ENCODE assay signal across 9 cellular contexts in the genomic region with DNA sequence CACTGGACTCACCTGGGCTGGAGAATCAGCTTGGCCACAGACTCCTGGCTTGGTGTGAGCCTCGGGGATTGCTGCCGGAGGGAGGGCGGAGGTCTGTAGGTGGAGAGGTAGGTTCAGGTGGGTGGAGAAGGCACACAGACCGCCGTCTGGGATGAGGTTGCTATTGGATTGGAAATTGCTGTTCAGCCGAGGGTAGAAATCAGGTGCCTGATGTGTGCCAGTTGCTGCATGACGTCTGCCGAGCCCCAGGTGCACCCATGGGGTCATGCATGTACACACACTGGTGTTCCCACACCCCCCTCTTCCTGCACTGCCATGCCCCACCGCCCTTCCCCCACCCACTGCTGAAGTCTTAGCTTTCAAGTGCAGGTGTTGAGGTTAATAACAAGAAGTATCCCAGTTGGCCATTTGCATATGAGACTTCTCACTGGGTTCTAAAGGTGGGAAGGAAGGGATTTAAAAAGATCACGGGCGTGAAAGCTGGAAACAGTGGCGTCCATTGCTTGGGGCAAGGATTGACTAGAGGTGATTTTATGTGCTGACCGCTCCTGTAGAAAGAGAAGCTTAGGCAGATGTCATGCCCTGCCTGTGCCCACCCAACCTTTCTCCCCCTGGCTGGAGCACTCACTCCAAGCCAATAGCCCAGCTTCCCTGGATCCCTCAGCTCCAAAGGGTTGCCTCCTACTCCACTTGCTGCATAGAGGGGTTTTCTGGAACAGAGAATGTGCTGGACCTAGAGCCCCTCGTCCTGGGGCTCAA.
DNase-seq lines count a peak whose midpoint lies in the region; ATAC-seq and TF ChIP-seq lines count a peak whose summit lies in the region.
"Had no signal": no experiment of that assay in that cellular context is flagged by ENCODE, and none has a peak within 500 bp of the region (broad histone marks: within the 10 kb centered on the region; RNA-seq: fewer than 3 reads in every experiment).

No MANE protein-coding gene starts in this region.

- TF ChIP-seq CTCF in smooth muscle cell (IDR thresholded peaks at IDR 0.05; ENCODE audit: borderline replicate concordance, insufficient read depth, poor library complexity, severe bottlenecking) (no peak), prostate gland (IDR thresholded peaks at IDR 0.05) (no peak)

- H3F3A ChIP-seq in smooth muscle cell (ENCODE audit: low read depth) = peaks cover 33% of the 10 kb centered on the region

- no peak overlapping the region for H2AFZ ChIP-seq in smooth muscle cell (ENCODE audit: low read depth)

- H4K20me1 ChIP-seq in smooth muscle cell (ENCODE audit: low read depth) = no peaks in the 10 kb centered on the region

- H3K4me1 ChIP-seq in smooth muscle cell (ENCODE audit: low read depth) = peaks cover 73% of the 10 kb centered on the region
- peaks cover 4% of the 10 kb centered on the region for H3K4me1 ChIP-seq in prostate gland (replicated peaks)

- no peaks in the 10 kb centered on the region for H3K27me3 ChIP-seq in smooth muscle cell (ENCODE audit: low read depth)
- no peaks in the 10 kb centered on the region for H3K27me3 ChIP-seq in prostate gland (replicated peaks; ENCODE audit: insufficient read depth)
- 0 out of 2 replicates have a peak, but pooled peaks cover 2% of the 10 kb centered on the region for H3K27me3 ChIP-seq in MG63

- no peaks in the 10 kb centered on the region for H3K79me2 ChIP-seq in smooth muscle cell (ENCODE audit: low read depth)

- intact Hi-C loops in prostate gland (cut with DNase I) = loop anchor here (10.0 kb wide), 1 partner anchor 147 kb away; no protein-coding TSS in a partner anchor

- H3K9me3 ChIP-seq in smooth muscle cell (replicated peaks; ENCODE audit: low read depth) (no peaks in the 10 kb centered on the region), prostate gland (no peaks in the 10 kb centered on the region), MG63 (no peaks in the 10 kb centered on the region)

- TF ChIP-seq POLR2A in Raji (IDR thresholded peaks at IDR 0.05; ENCODE audit: insufficient read depth, low read depth, low read length) (peak; percentile 55; the same call in 1 of the 2 replicates), prostate gland (IDR thresholded peaks at IDR 0.05) (no peak)

- no peaks in the 10 kb centered on the region for H3K36me3 ChIP-seq in smooth muscle cell (ENCODE audit: low read depth)
- H3K36me3 ChIP-seq in prostate gland = no peaks in the 10 kb centered on the region
- no peaks in the 10 kb centered on the region for H3K36me3 ChIP-seq in MG63

- ATAC-seq in HG02759 (IDR thresholded peaks at IDR 0.05; ENCODE audit: unreplicated experiment) = peak; percentile 64

- DNase-seq in NCI-H82 (lab: John Stamatoyannopoulos, UW) = peak; percentile 62
- no peak for DNase-seq in NCI-H82 treated with DMSO at 0.1 percent for 48 hours (lab: John Stamatoyannopoulos, UW; ENCODE audit: unreplicated experiment)
- DNase-seq in smooth muscle cell (lab: John Stamatoyannopoulos, UW; ENCODE audit: unreplicated experiment) = no peak
- no peak for DNase-seq in COLO668 (lab: John Stamatoyannopoulos, UW; ENCODE audit: unreplicated experiment)
- DNase-seq in prostate gland (ENCODE audit: low spot score) = no peak
- no peak for DNase-seq in MG63
- DNase-seq: 8988T had no signal

- 96% methylated on average over 14 of the region's 14 CpGs for WGBS in smooth muscle cell (ENCODE audit: low lambda C conversion rate)
- 86% methylated on average over 14 of the region's 14 CpGs for WGBS in prostate gland

- no peak overlapping the region for H3K9ac ChIP-seq in smooth muscle cell (ENCODE audit: low read depth)

- peak overlapping the region; percentile 75 for H3K4me2 ChIP-seq in smooth muscle cell

- H3K27ac ChIP-seq in smooth muscle cell (ENCODE audit: low read depth) (peak overlapping the region; percentile 93), prostate gland (no peak overlapping the region)

- H3K4me3 ChIP-seq in smooth muscle cell (no peak overlapping the region), prostate gland (no peak overlapping the region), MG63 (no peak overlapping the region)
